ENCODE assay signal across 21 cellular contexts in the genomic region with DNA sequence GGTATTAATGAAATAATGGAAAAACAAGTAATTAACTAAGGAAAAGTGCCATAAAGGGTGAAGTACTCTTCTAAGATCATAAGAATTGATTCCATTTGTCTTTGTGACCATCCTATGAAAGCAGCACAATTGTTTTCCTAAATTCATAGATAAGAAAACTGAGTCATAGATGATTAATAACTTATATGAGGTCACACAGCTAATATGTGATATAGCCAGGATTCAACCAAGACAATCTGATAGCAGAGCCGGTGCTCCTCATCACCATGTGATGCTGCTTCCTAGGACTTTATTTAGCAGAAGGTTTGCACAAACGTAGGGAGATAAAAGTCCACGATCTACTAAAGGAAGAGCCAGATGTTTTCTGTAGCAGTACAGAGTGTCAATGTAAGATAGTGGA.
DNase-seq lines count a peak whose midpoint lies in the region; ATAC-seq, FAIRE-seq and TF ChIP-seq lines count a peak whose summit lies in the region.
"Had no signal": no experiment of that assay in that cellular context is flagged by ENCODE, and none has a peak within 500 bp of the region (broad histone marks: within the 10 kb centered on the region; RNA-seq: fewer than 3 reads in every experiment).

No MANE protein-coding gene starts in this region.

- H3K4me3 ChIP-seq in PC-3 (ENCODE audit: low read length) (no peak overlapping the region), endothelial cell of umbilical vein (replicated peaks in 1 of 3; ENCODE audit: insufficient read depth in 1 of 3, low read depth in 1 of 3, low read length in 3 of 3) (no peak overlapping the region), gastroesophageal sphincter (no peak overlapping the region), gastrocnemius medialis (no peak overlapping the region)
- H3K4me3 ChIP-seq: BLaER1 treated with 17β-estradiol and CSF1 and Interleukin-3, amounts not matched to agents 10 nM and 100 nM; HAP-1; MG63; SK-N-MC had no signal

- H3K27ac ChIP-seq in PC-3 (ENCODE audit: low read length) (no peak overlapping the region), endothelial cell of umbilical vein (ENCODE audit: insufficient read depth, low read depth, low read length) (peak overlapping the region; percentile 5), gastroesophageal sphincter (no peak overlapping the region), gastrocnemius medialis (no peak overlapping the region)
- H3K27ac ChIP-seq: BLaER1 treated with 17β-estradiol and CSF1 and Interleukin-3, amounts not matched to agents 10 nM and 100 nM; SK-N-MC had no signal

- H3K9me1 ChIP-seq in endothelial cell of umbilical vein (replicated peaks; ENCODE audit: control insufficient read depth, extremely low read depth, insufficient read depth, low read length), result no peaks in the 10 kb centered on the region

- H3K9me3 ChIP-seq in PC-3 (ENCODE audit: low read length) (no peaks in the 10 kb centered on the region), endothelial cell of umbilical vein (replicated peaks; ENCODE audit: control insufficient read depth, insufficient read depth, low read length) (no peaks in the 10 kb centered on the region), gastroesophageal sphincter (no peaks in the 10 kb centered on the region), gastrocnemius medialis (no peaks in the 10 kb centered on the region)
- H3K9me3 ChIP-seq: BLaER1 treated with 17β-estradiol and CSF1 and Interleukin-3, amounts not matched to agents 10 nM and 100 nM; HAP-1; MG63 had no signal

- TF ChIP-seq EP300 in gastroesophageal sphincter (IDR thresholded peaks at IDR 0.05), result no peak

- H2AFZ ChIP-seq in PC-3 (ENCODE audit: low read length) (no peak overlapping the region), endothelial cell of umbilical vein (ENCODE audit: low read depth, low read length) (peak overlapping the region; percentile 65)

- peak; percentile 18 for FAIRE-seq in endothelial cell of umbilical vein (lab: Jason Lieb, UNC)
- FAIRE-seq: GM12892, HTR-8/SVneo had no signal

- peak; percentile 9 for DNase-seq in EL
- DNase-seq in PC-3, result peak; percentile 12
- peak; percentile 52 for DNase-seq in endothelial cell of umbilical vein (ENCODE audit: low read depth, low spot score)
- DNase-seq in non-pigmented ciliary epithelial cell (ENCODE audit: low read depth), result peak; percentile 11
- DNase-seq in gastrocnemius medialis, result no peak
- no peak for DNase-seq in pons (ENCODE audit: low spot score)
- DNase-seq: Calu3; CD8-positive, alpha-beta T cell; Kasumi-1; MG63; NCI-H1048; NCI-H1436; NCI-H1930; NCI-H446; Right ventricle myocardium superior had no signal

- TF ChIP-seq CTCF in PC-3 (conservative IDR thresholded peaks at IDR 0.05; ENCODE audit: low read depth, low read length) (no peak), endothelial cell of umbilical vein (IDR thresholded peaks at IDR 0.05; ENCODE audit: extremely low read depth in 1 of 2, insufficient read depth in 1 of 2, low read depth in 1 of 2, low read length in 2 of 2) (no peak), gastroesophageal sphincter (IDR thresholded peaks at IDR 0.05) (no peak), gastrocnemius medialis (IDR thresholded peaks at IDR 0.05 in 4 of 5, conservative IDR thresholded peaks at IDR 0.05 in 1 of 5) (no peak)

- H3K27me3 ChIP-seq in PC-3 (ENCODE audit: low read length) (no peaks in the 10 kb centered on the region), endothelial cell of umbilical vein (ENCODE audit: control insufficient read depth in 2 of 2, insufficient read depth in 2 of 2, low read length in 2 of 2) (no peaks in the 10 kb centered on the region), gastroesophageal sphincter (no peaks in the 10 kb centered on the region), gastrocnemius medialis (no peaks in the 10 kb centered on the region)
- H3K27me3 ChIP-seq: BLaER1 treated with 17β-estradiol and CSF1 and Interleukin-3, amounts not matched to agents 10 nM and 100 nM; MG63 had no signal

- H3K4me2 ChIP-seq in PC-3 (ENCODE audit: low read length) (no peak overlapping the region), endothelial cell of umbilical vein (ENCODE audit: insufficient read depth, low read length) (no peak overlapping the region)
- H3K4me2 ChIP-seq: BLaER1 treated with 17β-estradiol and CSF1 and Interleukin-3, amounts not matched to agents 10 nM and 100 nM had no signal

- no peaks in the 10 kb centered on the region for H3K9me2 ChIP-seq in PC-3 (replicated peaks; ENCODE audit: low read length)

- 46 to 66% methylated on average over 3 of the region's 3 CpGs for WGBS in gastroesophageal sphincter (ENCODE audit: low coverage in 1 of 2), 2 donors

- H3K79me2 ChIP-seq in PC-3 (ENCODE audit: low read length), result no peaks in the 10 kb centered on the region
- no peaks in the 10 kb centered on the region for H3K79me2 ChIP-seq in endothelial cell of umbilical vein (ENCODE audit: control insufficient read depth, insufficient read depth, low read length)

- ATAC-seq in PC-3 (no peak), gastroesophageal sphincter (no peak), gastrocnemius medialis (no peak)
- ATAC-seq: CD8-positive, alpha-beta T cell had no signal

- no TSS peak for BruUV-seq in PC-3 (replicated peaks; lab: Mats Ljungman, UMichigan)
- BruUV-seq in endothelial cell of umbilical vein (replicated peaks; lab: Mats Ljungman, UMichigan), result no TSS peak

- POLR2A ChIA-PET in PC-3 (lab: Charles Lee; ENCODE audit: unreplicated experiment) (no interaction called here), endothelial cell of umbilical vein (lab: Charles Lee) (no interaction called here)

- in situ Hi-C loops in gastrocnemius medialis (cut with MboI; ENCODE audit: low sequenced_read_pairs in 4 of 4), result no loop called here

- no peaks in the 10 kb centered on the region for H4K20me1 ChIP-seq in PC-3 (ENCODE audit: low read length)
- no peaks in the 10 kb centered on the region for H4K20me1 ChIP-seq in endothelial cell of umbilical vein (replicated peaks; ENCODE audit: control insufficient read depth, extremely low read depth, insufficient read depth, low read length)
- H4K20me1 ChIP-seq: BLaER1 treated with 17β-estradiol and CSF1 and Interleukin-3, amounts not matched to agents 10 nM and 100 nM had no signal

- dilution Hi-C loops in endothelial cell of umbilical vein (cut with MboI; ENCODE audit: extremely low pct_ligation_motif_present, low sequenced_read_pairs), result no loop called here

- H3K4me1 ChIP-seq in PC-3 (ENCODE audit: insufficient read depth, low read length) (no peaks in the 10 kb centered on the region), endothelial cell of umbilical vein (ENCODE audit: control insufficient read depth, extremely low read depth, insufficient read depth, low read length) (peaks cover 20% of the 10 kb centered on the region), gastroesophageal sphincter (no peaks in the 10 kb centered on the region), gastrocnemius medialis (no peaks in the 10 kb centered on the region)
- H3K4me1 ChIP-seq: BLaER1 treated with 17β-estradiol and CSF1 and Interleukin-3, amounts not matched to agents 10 nM and 100 nM had no signal

- CTCF ChIA-PET in PC-3 (lab: Charles Lee) (no interaction called here), endothelial cell of umbilical vein (lab: Charles Lee) (interaction anchor here (1.2 kb wide), 1 partner anchor 10 kb away, joined by 4 read pairs; no protein-coding TSS in a partner anchor)

- no peaks in the 10 kb centered on the region for H3F3A ChIP-seq in PC-3 (ENCODE audit: low read length, unreplicated experiment)

- intact Hi-C loops in PC-3 (cut with micrococcal nuclease) (no loop called here), endothelial cell of umbilical vein (cut with micrococcal nuclease) (loop anchor here (1.0 to 5.0 kb wide), 2 partner anchors 21 to 179 kb away; partner anchors contain the start of gene SYT1), gastrocnemius medialis (cut with DNase I; ENCODE audit: low total_unique reads) (no loop called here)

- H3K9ac ChIP-seq in PC-3 (ENCODE audit: low read length) (no peak overlapping the region), endothelial cell of umbilical vein (replicated peaks; ENCODE audit: extremely low read depth, insufficient read depth, low read length) (no peak overlapping the region)
- H3K9ac ChIP-seq: BLaER1 treated with 17β-estradiol and CSF1 and Interleukin-3, amounts not matched to agents 10 nM and 100 nM had no signal

- no peak for TF ChIP-seq POLR2A in endothelial cell of umbilical vein (IDR thresholded peaks at IDR 0.05; ENCODE audit: low read depth, low read length)
- no peak for TF ChIP-seq POLR2A in gastroesophageal sphincter (IDR thresholded peaks at IDR 0.05)
- TF ChIP-seq POLR2A in gastrocnemius medialis (IDR thresholded peaks at IDR 0.05), result no peak

- no peaks in the 10 kb centered on the region for H3K36me3 ChIP-seq in PC-3 (ENCODE audit: low read depth, low read length)
- no peaks in the 10 kb centered on the region for H3K36me3 ChIP-seq in endothelial cell of umbilical vein (ENCODE audit: control insufficient read depth in 2 of 2, extremely low read depth in 1 of 2, insufficient read depth in 2 of 2, low read length in 2 of 2)
- H3K36me3 ChIP-seq in gastroesophageal sphincter, result no peaks in the 10 kb centered on the region
- H3K36me3 ChIP-seq in gastrocnemius medialis, result no peaks in the 10 kb centered on the region
- H3K36me3 ChIP-seq: BLaER1 treated with 17β-estradiol and CSF1 and Interleukin-3, amounts not matched to agents 10 nM and 100 nM; HAP-1; MG63 had no signal

TF ChIP-seq in endothelial cell of umbilical vein, 7 proteins besides CTCF, POLR2A, EP300 and RAD21:
- TF ChIP-seq JUN (IDR thresholded peaks at IDR 0.05; ENCODE audit: borderline replicate concordance, insufficient read depth, insufficient read length, low read depth) (peak; percentile 75), EZH2 (IDR thresholded peaks at IDR 0.05; ENCODE audit: borderline replicate concordance, low read depth, low read length, severe bottlenecking) (no peak), GATA2 (IDR thresholded peaks at IDR 0.05; ENCODE audit: insufficient read depth, insufficient read length, low read depth, low read length) (peak; percentile 92), POLR2AphosphoS5 (IDR thresholded peaks at IDR 0.05; ENCODE audit: insufficient read depth, low read depth, low read length) (no peak), MYC (IDR thresholded peaks at IDR 0.05; ENCODE audit: low read depth, low read length) (no peak), FOS (IDR thresholded peaks at IDR 0.05; ENCODE audit: borderline replicate concordance, insufficient read depth, low read length) (peak; percentile 81), MAX (IDR thresholded peaks at IDR 0.05; ENCODE audit: insufficient read depth, insufficient read length) (no peak)
TF ChIP-seq in endothelial cell of umbilical vein: peak in this region for 3.

Comparison
In these comparisons a context has a peak if more than half of its experiments do, and no peak if none do; other contexts are left out.
1. DNase-seq: peak in EL (single experiment), PC-3 (single experiment), endothelial cell of umbilical vein (single experiment) and non-pigmented ciliary epithelial cell (single experiment); none in gastrocnemius medialis (0 of 2) and pons (single experiment).